In genomic region chr20:3784863-3785239, GRCh38 we compare ENCODE assay signal across 11 cellular contexts. TPM values are rescaled to one million over a fixed set of nuclear protein-coding genes. Genes with fewer than 3 reads are reported as not detected.
DNase-seq lines count a peak whose midpoint lies in the region; ATAC-seq and TF ChIP-seq lines count a peak whose summit lies in the region.
"Had no signal": no experiment of that assay in that cellular context is flagged by ENCODE, and none has a peak within 500 bp of the region (broad histone marks: within the 10 kb centered on the region; RNA-seq: fewer than 3 reads in every experiment).

No MANE protein-coding gene starts in this region.

- peaks cover 11% of the 10 kb centered on the region for H3K36me3 Mint-ChIP-seq in HFFc6 (ENCODE audit: low read depth)
- no peaks in the 10 kb centered on the region for H3K36me3 Mint-ChIP-seq in naive B cell

- H3K27me3 ChIP-seq in A673 (replicated peaks; ENCODE audit: insufficient read depth, low read depth, low read length, poor library complexity) (no peaks in the 10 kb centered on the region), mammary epithelial cell (ENCODE audit: insufficient read depth, low read length) (no peaks in the 10 kb centered on the region)

- H3K9me3 Mint-ChIP-seq in HFFc6 = no peaks in the 10 kb centered on the region
- H3K9me3 Mint-ChIP-seq in naive B cell = no peaks in the 10 kb centered on the region

- H3K79me2 ChIP-seq in mammary epithelial cell (ENCODE audit: insufficient read depth, low read length) = peaks cover 40% of the 10 kb centered on the region

- POLR2A ChIA-PET in A673 (lab: Charles Lee; ENCODE audit: low non-redundant PET) = no interaction called here

- peaks cover 27% of the 10 kb centered on the region for H3K4me1 ChIP-seq in A673 (ENCODE audit: insufficient read depth, low read length, poor library complexity, severe bottlenecking)
- H3K4me1 ChIP-seq in mammary epithelial cell (ENCODE audit: insufficient read depth, low read length) = peaks cover 35% of the 10 kb centered on the region

- H2AFZ ChIP-seq in mammary epithelial cell (ENCODE audit: low read depth, low read length) = no peak overlapping the region

- H3K4me1 Mint-ChIP-seq in HFFc6 (ENCODE audit: low read depth) = peaks cover 47% of the 10 kb centered on the region
- peaks cover 43 to 55% (median 55%) of the 10 kb centered on the region in 3 donors for H3K4me1 Mint-ChIP-seq in naive B cell

- no peak overlapping the region for H3K9ac ChIP-seq in mammary epithelial cell (ENCODE audit: insufficient read depth, low read length)

- H3K27ac Mint-ChIP-seq in HFFc6 = peak overlapping the region; percentile 72
- peak overlapping the region in 5 of 6 donors; percentile 16 to 97 (median 78) for H3K27ac Mint-ChIP-seq in naive B cell

- CTCF ChIA-PET in A673 (lab: Charles Lee) = no interaction called here
- CTCF ChIA-PET in mammary epithelial cell (lab: Charles Lee; ENCODE audit: low non-redundant PET) = interaction anchor here (1.2 kb wide), 1 partner anchor 36 kb away, joined by 6 read pairs; the partner anchor contains the start of gene AP5S1

- DNase-seq in A673 (ENCODE audit: low spot score) (no peak), HFFc6 (no peak), mammary epithelial cell (no peak), naive B cell (no peak), kidney tubule cell (ENCODE audit: low spot score) (no peak)
- DNase-seq in stimulated activated CD4-positive, alpha-beta T cell treated with anti-CD3 and anti-CD28 coated beads, Interleukin-4, amount 100 ng/mL, for 24 hours = no peak
- DNase-seq: cortex of kidney, occipital lobe, trophoblast cell had no signal

- in situ Hi-C loops in mammary epithelial cell (cut with MboI; ENCODE audit: low sequenced_read_pairs in 2 of 2) = no loop called here

- intact Hi-C loops in A673 (cut with micrococcal nuclease; ENCODE audit: unreplicated experiment) = loop anchor here (5.0 kb wide), 1 partner anchor 72 kb away; no protein-coding TSS in a partner anchor
- intact Hi-C loops in mammary epithelial cell (cut with micrococcal nuclease) = no loop called here

- no peak for TF ChIP-seq CTCF in A673 (conservative IDR thresholded peaks at IDR 0.05; ENCODE audit: low read depth, low read length)
- TF ChIP-seq CTCF in HFFc6 (IDR thresholded peaks at IDR 0.05) = no peak
- no peak for TF ChIP-seq CTCF in mammary epithelial cell (conservative IDR thresholded peaks at IDR 0.05 in 1 of 2, IDR thresholded peaks at IDR 0.05 in 1 of 2; ENCODE audit: extremely low read depth in 1 of 2, insufficient read depth in 1 of 2, low read depth in 1 of 2, low read length in 2 of 2)

- peak overlapping the region; percentile 98 for H3K4me2 ChIP-seq in mammary epithelial cell (ENCODE audit: insufficient read depth, low read depth, low read length)

- H3K27me3 Mint-ChIP-seq in HFFc6 (ENCODE audit: insufficient read depth) = peaks cover 2% of the 10 kb centered on the region
- peaks cover 0 to under 1% (median 0%) of the 10 kb centered on the region in 3 donors for H3K27me3 Mint-ChIP-seq in naive B cell

- H3K36me3 ChIP-seq in A673 (ENCODE audit: insufficient read depth, low read length, poor library complexity, severe bottlenecking) = no peaks in the 10 kb centered on the region
- no peaks in the 10 kb centered on the region for H3K36me3 ChIP-seq in mammary epithelial cell (ENCODE audit: insufficient read depth, low read length)

- 100% methylated on average over 3 of the region's 6 CpGs for WGBS in mammary epithelial cell (ENCODE audit: low coverage, missing lambda C conversion rate)

- H4K20me1 ChIP-seq in mammary epithelial cell (ENCODE audit: insufficient read depth, low read length) = no peaks in the 10 kb centered on the region

- dilution Hi-C loops in mammary epithelial cell (cut with HindIII; ENCODE audit: low sequenced_read_pairs) = loop anchor here (5.0 to 10.0 kb wide), 2 partner anchors 37 to 150 kb away; partner anchors contain the start of gene AP5S1

- H3K4me3 ChIP-seq in A673 (ENCODE audit: low read depth, low read length, poor library complexity, severe bottlenecking) (peak overlapping the region; percentile 84), mammary epithelial cell (replicated peaks in 1 of 3; ENCODE audit: insufficient read depth in 1 of 3, low read depth in 2 of 3, low read length in 3 of 3) (peak overlapping the region in 2 of 3 experiments; percentile 79 to 80)

- H3K9me3 ChIP-seq in A673 (ENCODE audit: low read depth, low read length, poor library complexity, severe bottlenecking) (no peaks in the 10 kb centered on the region), mammary epithelial cell (replicated peaks; ENCODE audit: insufficient read depth, low read length) (no peaks in the 10 kb centered on the region)

- peak overlapping the region; percentile 87 for H3K27ac ChIP-seq in A673 (ENCODE audit: low read depth, low read length, poor library complexity, severe bottlenecking)
- H3K27ac ChIP-seq in mammary epithelial cell (ENCODE audit: insufficient read depth, low read depth, low read length) = no peak overlapping the region

- ATAC-seq in naive B cell (ENCODE audit: low read depth in 2 of 2) (no peak), HG02884 (IDR thresholded peaks at IDR 0.05; ENCODE audit: unreplicated experiment) (no peak), GM18520 (IDR thresholded peaks at IDR 0.05; ENCODE audit: unreplicated experiment) (no peak)

- H3K4me3 Mint-ChIP-seq in HFFc6 = peak overlapping the region; percentile 85
- peak overlapping the region in 7 of 8 donors; percentile 30 to 71 (median 53) for H3K4me3 Mint-ChIP-seq in naive B cell

- BruUV-seq in A673 (replicated peaks; lab: Mats Ljungman, UMichigan) (no TSS peak), mammary epithelial cell (replicated peaks; lab: Mats Ljungman, UMichigan) (no TSS peak)

RNA-seq across cellular contexts. Expression of gene CENPB, which starts 1.7 kb away (rescaled TPM):
- total RNA-seq in A673 (2021) (101 and 108 TPM in 2 replicates), mammary epithelial cell (10 to 100 TPM; 56.8 to 72.2 TPM)
- 100 to 1,000 TPM; 109 to 128 (median 117) TPM for total RNA-seq in HFFc6 (2021; fragmentation: NEBNext Ultra II Directional; extraction: Animal tissue kit (Norgen Biotek cat#: 25700))
- polyA plus RNA-seq in mammary epithelial cell (33.5 TPM), naive B cell (ENCODE audit: low read depth in 6 of 6) (1 to 10 TPM in 5 of 6 donors, under 1 TPM in 1; 0.27 to 2.2 (median 1.6) TPM)
- 47.9 TPM for polyA minus RNA-seq in mammary epithelial cell

RNA-seq across cellular contexts. Expression of gene SPEF1, which starts 3.6 kb away (rescaled TPM):
- 0.26 and 0.49 TPM in 2 replicates for total RNA-seq in A673 (2021)
- under 1 TPM in 5 of 6 experiments, not detected in 1; 0.19 to 0.48 (median 0.36) TPM for total RNA-seq in HFFc6 (2021; fragmentation: NEBNext Ultra II Directional; extraction: Animal tissue kit (Norgen Biotek cat#: 25700))
- total RNA-seq in mammary epithelial cell = under 1 TPM; 0.17 to 0.26 TPM
- 0.08 TPM for polyA plus RNA-seq in mammary epithelial cell
- not detected for polyA minus RNA-seq in mammary epithelial cell
- not detected for polyA plus RNA-seq in naive B cell (ENCODE audit: low read depth in 6 of 6)

RNA-seq across cellular contexts. Expression of gene CDC25B, which starts 11.3 kb away (rescaled TPM):
- total RNA-seq in A673 (2021) (113 and 119 TPM in 2 replicates), mammary epithelial cell (10 to 100 TPM in 1 of 2 donors, 1 to 10 TPM in 1; 5.5 to 55.5 TPM)
- 10 to 100 TPM; 44.9 to 92.6 (median 84.5) TPM for total RNA-seq in HFFc6 (2021; fragmentation: NEBNext Ultra II Directional; extraction: Animal tissue kit (Norgen Biotek cat#: 25700))
- polyA plus RNA-seq in mammary epithelial cell (45.8 TPM), naive B cell (ENCODE audit: low read depth in 6 of 6) (10 to 100 TPM; 13.0 to 22.1 (median 19.5) TPM)
- 80.2 TPM for polyA minus RNA-seq in mammary epithelial cell

RNA-seq across cellular contexts. Expression of gene ADISSP, which starts 17.3 kb away (rescaled TPM):
- total RNA-seq in A673 (2021) = 75.7 and 80.3 TPM in 2 replicates
- total RNA-seq in HFFc6 (2021; fragmentation: NEBNext Ultra II Directional; extraction: Animal tissue kit (Norgen Biotek cat#: 25700)) = 100 to 1,000 TPM in 1 of 6 experiments, 10 to 100 TPM in 5; 86.0 to 105 (median 89.9) TPM
- 10 to 100 TPM; 14.0 to 59.9 TPM for total RNA-seq in mammary epithelial cell
- polyA plus RNA-seq in mammary epithelial cell = 63.4 TPM
- polyA minus RNA-seq in mammary epithelial cell = 43.5 TPM
- polyA plus RNA-seq in naive B cell (ENCODE audit: low read depth in 6 of 6) = 10 to 100 TPM; 17.3 to 24.9 (median 20.8) TPM

RNA-seq across cellular contexts. Expression of gene AP5S1, which starts 35.5 kb away (rescaled TPM):
- 15.0 and 17.5 TPM in 2 replicates for total RNA-seq in A673 (2021)
- total RNA-seq in HFFc6 (2021; fragmentation: NEBNext Ultra II Directional; extraction: Animal tissue kit (Norgen Biotek cat#: 25700)) = 10 to 100 TPM; 17.7 to 21.7 (median 19.4) TPM
- total RNA-seq in mammary epithelial cell = 10 to 100 TPM; 14.9 to 15.5 TPM
- 11.5 TPM for polyA plus RNA-seq in mammary epithelial cell
- 22.3 TPM for polyA minus RNA-seq in mammary epithelial cell
- polyA plus RNA-seq in naive B cell (ENCODE audit: low read depth in 6 of 6) = 10 to 100 TPM; 11.1 to 33.6 (median 13.5) TPM
